Comparison of ENCODE assay signal across 8 cellular contexts in genomic region chr19:55166530-55167268, GRCh38. TPM values are rescaled to one million over a fixed set of nuclear protein-coding genes. Genes with fewer than 3 reads are reported as not detected.
DNase-seq lines count a peak whose midpoint lies in the region; ATAC-seq and TF ChIP-seq lines count a peak whose summit lies in the region.

Gene DNAAF3, minus strand, starts transcription at chr19:55166613. Its CDS starts 200 bp downstream, at chr19:55166413.

- ATAC-seq in HG02763 (IDR thresholded peaks at IDR 0.05; ENCODE audit: unreplicated experiment) (peak; percentile 82), T-cell (replicated peaks in 1 of 4) (peak; percentile 65 to 86 (median 77)), GM19023 (IDR thresholded peaks at IDR 0.05; ENCODE audit: unreplicated experiment) (no peak)

- CTCF ChIA-PET in T-cell (lab: Charles Lee), result interaction anchor here in 1 of 2 donors (0.6 kb wide), 1 partner anchor 109 kb away, joined by 4 read pairs; no protein-coding TSS in a partner anchor

- no peaks in the 10 kb centered on the region for H3K4me1 ChIP-seq in ES-I3 (ENCODE audit: insufficient read depth, low read length)
- H3K4me1 ChIP-seq in right atrium auricular region, result peaks cover 0 to 14% of the 10 kb centered on the region in 2 donors
- no peaks in the 10 kb centered on the region for H3K4me1 ChIP-seq in prostate gland (replicated peaks)

- H3K27ac ChIP-seq in right atrium auricular region, result no peak within 1 kb of the TSS
- H3K27ac ChIP-seq in prostate gland, result no peak within 1 kb of the TSS

- peaks cover 0 to 10% of the 10 kb centered on the region in 2 donors for H3K27me3 ChIP-seq in right atrium auricular region
- H3K27me3 ChIP-seq in prostate gland (replicated peaks; ENCODE audit: insufficient read depth), result peaks cover 14% of the 10 kb centered on the region

- H3K9me3 Mint-ChIP-seq in T-cell, result no peaks in the 10 kb centered on the region

- no peaks in the 10 kb centered on the region for H3K36me3 ChIP-seq in ES-I3 (ENCODE audit: insufficient read depth, low read length)
- no peaks in the 10 kb centered on the region for H3K36me3 ChIP-seq in right atrium auricular region
- no peaks in the 10 kb centered on the region for H3K36me3 ChIP-seq in prostate gland

- TF ChIP-seq POLR2A in prostate gland (IDR thresholded peaks at IDR 0.05), result no peak

- in situ Hi-C loops in astrocyte of the cerebellum (cut with HindIII; ENCODE audit: low sequenced_read_pairs), result no loop called here

- H3K4me3 ChIP-seq in astrocyte of the cerebellum (ENCODE audit: low read depth, low read length) (peak within 1 kb of the TSS; percentile 47), right atrium auricular region (peak within 1 kb of the TSS; percentile 40 to 55), prostate gland (peak within 1 kb of the TSS in 1 of 2 donors; percentile 32)

- 2% methylated on average over 33 of the region's 33 CpGs for WGBS in prostate gland

- H3K27me3 Mint-ChIP-seq in T-cell, result peaks cover 48 to 76% of the 10 kb centered on the region in 2 donors

- no peaks in the 10 kb centered on the region for H3K36me3 Mint-ChIP-seq in T-cell

- peaks cover 14 to 15% (median 14%) of the 10 kb centered on the region in 3 donors for H3K4me1 Mint-ChIP-seq in T-cell

- H3K9ac ChIP-seq in ES-I3 (ENCODE audit: low read depth, low read length), result peak within 1 kb of the TSS; percentile 55

- intact Hi-C loops in prostate gland (cut with DNase I), result no loop called here

- peak within 1 kb of the TSS in 2 of 3 donors; percentile 54 to 80 for H3K4me3 Mint-ChIP-seq in T-cell

- POLR2A ChIA-PET in T-cell (lab: Charles Lee), result no interaction called here

- H3K9me3 ChIP-seq in ES-I3 (ENCODE audit: control insufficient read depth, insufficient read depth, low read length), result no peaks in the 10 kb centered on the region
- H3K9me3 ChIP-seq in right atrium auricular region, result no peaks in the 10 kb centered on the region
- H3K9me3 ChIP-seq in prostate gland, result no peaks in the 10 kb centered on the region

- peak within 1 kb of the TSS in 1 of 2 donors; percentile 39 for H3K27ac Mint-ChIP-seq in T-cell

- no peak for TF ChIP-seq CTCF in astrocyte of the cerebellum (IDR thresholded peaks at IDR 0.05; ENCODE audit: low read depth, low read length, missing control alignments)
- TF ChIP-seq CTCF in right atrium auricular region (IDR thresholded peaks at IDR 0.05), result no peak
- TF ChIP-seq CTCF in prostate gland (IDR thresholded peaks at IDR 0.05), result no peak

- DNase-seq in NCI-H146 (lab: John Stamatoyannopoulos, UW) (peak; percentile 99), T-cell (peak in 31 of 34 experiments; percentile 12 to 73 (median 48)), astrocyte of the cerebellum (ENCODE audit: low read depth) (peak; percentile 93), right atrium auricular region (ENCODE audit: low spot score) (peak; percentile 96), prostate gland (ENCODE audit: low spot score) (peak; percentile 90)

RNA-seq across cellular contexts. Expression of gene DNAAF3, which starts in this region (rescaled TPM):
- total RNA-seq in T-cell (not detected), right atrium auricular region (1 to 10 TPM in 1 of 2 donors, under 1 TPM in 1; 0.89 to 2.7 TPM), prostate gland (10 to 100 TPM in 1 of 2 donors, under 1 TPM in 1; 0.55 to 16.1 TPM)

Comparison
In these comparisons a context has a peak if more than half of its experiments do, and no peak if none do; other contexts are left out.
1. Peak in DNase-seq and ATAC-seq in T-cell; RNA of the gene not detected or under 1 TPM.
2. DNase-seq: peak in every context shown above with its lines; median percentile 99 in NCI-H146; 96 in right atrium auricular region; 93 in astrocyte of the cerebellum; 90 in prostate gland; 48 in T-cell.